In genomic region chr10:118732253-118733194, GRCh38 we compare ENCODE assay signal across 9 cellular contexts. TPM values are rescaled to one million over a fixed set of nuclear protein-coding genes. Genes with fewer than 3 reads are reported as not detected.
DNase-seq lines count a peak whose midpoint lies in the region; ATAC-seq and TF ChIP-seq lines count a peak whose summit lies in the region.
"Had no signal": no experiment of that assay in that cellular context is flagged by ENCODE, and none has a peak within 500 bp of the region (broad histone marks: within the 10 kb centered on the region; RNA-seq: fewer than 3 reads in every experiment).

No MANE protein-coding gene starts in this region.

- peaks cover 54% of the 10 kb centered on the region for H3K4me1 Mint-ChIP-seq in T-helper 17 cell
- H3K4me1 Mint-ChIP-seq in memory B cell, result peaks cover 38% of the 10 kb centered on the region

- H3K27me3 Mint-ChIP-seq in T-helper 17 cell (no peaks in the 10 kb centered on the region), memory B cell (no peaks in the 10 kb centered on the region)

- TF ChIP-seq POLR2A in GM18505 (IDR thresholded peaks at IDR 0.05; ENCODE audit: borderline replicate concordance, extremely low read depth, insufficient read depth, insufficient read length), result no peak

- peak overlapping the region; percentile 93 for H3K27ac Mint-ChIP-seq in T-helper 17 cell
- H3K27ac Mint-ChIP-seq in memory B cell, result peak overlapping the region; percentile 98

- H3K9me3 Mint-ChIP-seq in memory B cell, result no peaks in the 10 kb centered on the region

- no peaks in the 10 kb centered on the region for H3K9me3 ChIP-seq in T-helper 17 cell (ENCODE audit: control insufficient read depth, low read length, poor library complexity, severe bottlenecking)

- no peak for DNase-seq in T-helper 17 cell
- no peak for DNase-seq in memory B cell (ENCODE audit: low spot score in 2 of 2)
- no peak for DNase-seq in mesenteric fat pad (ENCODE audit: low spot score)
- no peak for DNase-seq in activated gamma-delta T cell treated with Interleukin-2 at 50 U/mL for 16 hours
- DNase-seq in OCI-M2 (lab: John Stamatoyannopoulos, UW; ENCODE audit: unreplicated experiment), result no peak
- DNase-seq in NCI-H1930 (lab: John Stamatoyannopoulos, UW), result no peak
- DNase-seq: NCI-H510A had no signal

- peak; percentile 53 for ATAC-seq in GM18505 (IDR thresholded peaks at IDR 0.05; ENCODE audit: unreplicated experiment)
- ATAC-seq in GM21723 (IDR thresholded peaks at IDR 0.05; ENCODE audit: unreplicated experiment), result peak; percentile 50
- peak; percentile 75 for ATAC-seq in T-helper 17 cell
- no peak for ATAC-seq in memory B cell (ENCODE audit: low read depth)

- H3K4me3 Mint-ChIP-seq in T-helper 17 cell (peak overlapping the region; percentile 81), memory B cell (no peak overlapping the region)

- no peaks in the 10 kb centered on the region for H3K36me3 Mint-ChIP-seq in T-helper 17 cell (ENCODE audit: low read depth)
- peaks cover 4% of the 10 kb centered on the region for H3K36me3 Mint-ChIP-seq in memory B cell

RNA-seq across cellular contexts. Expression of gene CACUL1, which starts 22.2 kb away (rescaled TPM):
- 10 to 100 TPM; 30.3 to 32.0 TPM for total RNA-seq in T-helper 17 cell
- total RNA-seq in mesenteric fat pad, result 54.8 TPM
